8 cellular contexts compared by ENCODE assay signal in genomic region chr6:43926644-43927524, GRCh38.
DNase-seq lines count a peak whose midpoint lies in the region; ATAC-seq and TF ChIP-seq lines count a peak whose summit lies in the region.

No MANE protein-coding gene starts in this region.

- H3K9me3 ChIP-seq in HAP-1: no peaks in the 10 kb centered on the region

- H3K9me3 Mint-ChIP-seq in neural crest cell: no peaks in the 10 kb centered on the region

- ATAC-seq in GM18511 (IDR thresholded peaks at IDR 0.05; ENCODE audit: unreplicated experiment) (no peak), GM18517 (IDR thresholded peaks at IDR 0.05; ENCODE audit: unreplicated experiment) (no peak)

- peaks cover 12% of the 10 kb centered on the region for H3K4me1 Mint-ChIP-seq in neural crest cell

- H3K4me3 Mint-ChIP-seq in neural crest cell: no peak overlapping the region

- no peak for TF ChIP-seq CTCF in neural crest cell (conservative IDR thresholded peaks at IDR 0.05)

- in situ Hi-C loops in HAP-1 (cut with MboI; ENCODE audit: low sequenced_read_pairs): no loop called here

- peaks cover 22% of the 10 kb centered on the region for H3K4me1 ChIP-seq in HAP-1

- no peak overlapping the region for H3K4me3 ChIP-seq in HAP-1

- no peaks in the 10 kb centered on the region for H3K36me3 Mint-ChIP-seq in neural crest cell (ENCODE audit: low read depth)

- peak overlapping the region; percentile 94 for H3K27ac Mint-ChIP-seq in neural crest cell (ENCODE audit: unreplicated experiment)

- H3K27me3 Mint-ChIP-seq in neural crest cell (ENCODE audit: low read depth): no peaks in the 10 kb centered on the region

- DNase-seq in A172 (ENCODE audit: low spot score) (peak; percentile 96), HAP-1 (ENCODE audit: low spot score in 2 of 2) (peak; percentile 84 to 86), NCI-H82 treated with DMSO at 0.1 percent for 48 hours (lab: John Stamatoyannopoulos, UW; ENCODE audit: unreplicated experiment) (peak; percentile 72), dermis blood vessel endothelial cell (peak; percentile 75), neural crest cell (ENCODE audit: low read depth, low spot score) (peak; percentile 14)
- no peak for DNase-seq in activated CD8-positive, alpha-beta memory T cell treated with anti-CD3 and anti-CD28 coated beads for 24 hours

- H3K36me3 ChIP-seq in HAP-1 (replicated peaks): no peaks in the 10 kb centered on the region

- no peaks in the 10 kb centered on the region for H3K27me3 ChIP-seq in HAP-1 (ENCODE audit: low read depth)
